Comparison of ENCODE assay signal across 1 cellular context in genomic region chr14:60091550-60092511, GRCh38.
TF ChIP-seq lines count a peak whose summit lies in the region.

TSS of gene PCNX4 (plus strand) at chr14:60091923. CDS start at chr14:60107639, 15,716 bp downstream.

TF ChIP-seq in SK-N-SH, 30 proteins besides CTCF, POLR2A, EP300 and RAD21 (continued from another document):
- TF ChIP-seq, protein P1, sequence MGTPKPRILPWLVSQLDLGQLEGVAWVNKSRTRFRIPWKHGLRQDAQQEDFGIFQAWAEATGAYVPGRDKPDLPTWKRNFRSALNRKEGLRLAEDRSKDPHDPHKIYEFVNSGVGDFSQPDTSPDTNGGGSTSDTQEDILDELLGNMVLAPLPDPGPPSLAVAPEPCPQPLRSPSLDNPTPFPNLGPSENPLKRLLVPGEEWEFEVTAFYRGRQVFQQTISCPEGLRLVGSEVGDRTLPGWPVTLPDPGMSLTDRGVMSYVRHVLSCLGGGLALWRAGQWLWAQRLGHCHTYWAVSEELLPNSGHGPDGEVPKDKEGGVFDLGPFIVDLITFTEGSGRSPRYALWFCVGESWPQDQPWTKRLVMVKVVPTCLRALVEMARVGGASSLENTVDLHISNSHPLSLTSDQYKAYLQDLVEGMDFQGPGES (IDR thresholded peaks at IDR 0.05; ENCODE audit: low read depth, low read length): no peak
- TF ChIP-seq FOXM1 (IDR thresholded peaks at IDR 0.05; ENCODE audit: low read depth) (no peak), TCF12 (IDR thresholded peaks at IDR 0.05) (peak; percentile 37; the same call in 1 of the 2 replicates), TAF1 (IDR thresholded peaks at IDR 0.05; ENCODE audit: borderline replicate concordance, low read depth, low read length) (peak; percentile 87), EZH2phosphoT487 (IDR thresholded peaks at IDR 0.05; ENCODE audit: borderline replicate concordance, low read depth) (no peak), MXI1 (IDR thresholded peaks at IDR 0.05; ENCODE audit: low read depth, low read length) (peak; percentile 95), CHD2 (IDR thresholded peaks at IDR 0.05; ENCODE audit: low read length, partially characterized antibody) (peak; percentile 6), ELF1 (IDR thresholded peaks at IDR 0.05) (no peak), NRF1 (IDR thresholded peaks at IDR 0.05; ENCODE audit: low read depth, low read length) (peak; percentile 63), RFX5 (IDR thresholded peaks at IDR 0.05; ENCODE audit: low read length) (no peak), FOXJ3 (CRISPR knock-in tag; IDR thresholded peaks at IDR 0.05) (0 out of 2 replicates have a peak, but pooled peaks have one; percentile 64), GABPA (IDR thresholded peaks at IDR 0.05; ENCODE audit: low read depth) (no peak; the same call in 1 of the 2 replicates)
